In genomic region chr9:15837079-15837679, GRCh38 we compare ENCODE assay signal across 8 cellular contexts.
DNase-seq lines count a peak whose midpoint lies in the region; ATAC-seq and TF ChIP-seq lines count a peak whose summit lies in the region.

No MANE protein-coding gene starts in this region.

- H3K4me3 ChIP-seq in brain microvascular endothelial cell (ENCODE audit: low read depth, low read length) (no peak overlapping the region), kidney epithelial cell (ENCODE audit: low read depth, low read length) (no peak overlapping the region), tibial nerve (no peak overlapping the region)

- H3K27ac ChIP-seq in brain microvascular endothelial cell (no peak overlapping the region), tibial nerve (no peak overlapping the region)

- DNase-seq in activated CD4-positive, alpha-beta T cell treated with anti-CD3 and anti-CD28 coated beads for 24 hours (ENCODE audit: low read depth in 2 of 2), result peak; percentile 1 to 14
- DNase-seq in activated CD4-positive, alpha-beta T cell treated with anti-CD3 and anti-CD28 coated beads, Interleukin-2, amount 50 U/mL, for 1 hour, result no peak
- DNase-seq in NCI-H748 treated with DMSO at 0.1 percent for 48 hours (lab: John Stamatoyannopoulos, UW) (peak; percentile 64), brain microvascular endothelial cell (peak; percentile 42), kidney epithelial cell (ENCODE audit: low read depth) (peak; percentile 16), tibial nerve (ENCODE audit: low spot score in 2 of 2) (peak in 1 of 2 donors; percentile 32)

- H3K36me3 ChIP-seq in brain microvascular endothelial cell (replicated peaks) (no peaks in the 10 kb centered on the region), kidney epithelial cell (ENCODE audit: control insufficient read depth, insufficient read depth, low read length) (no peaks in the 10 kb centered on the region), tibial nerve (no peaks in the 10 kb centered on the region)

- no peaks in the 10 kb centered on the region for H3K9me3 ChIP-seq in tibial nerve

- in situ Hi-C loops in brain microvascular endothelial cell (cut with HindIII; ENCODE audit: low pct_ligation_motif_present, low sequenced_read_pairs), result no loop called here

- TF ChIP-seq EP300 in tibial nerve (IDR thresholded peaks at IDR 0.05), result no peak

- TF ChIP-seq CTCF in brain microvascular endothelial cell (IDR thresholded peaks at IDR 0.05; ENCODE audit: low read depth, low read length, missing control alignments) (peak; percentile 68), kidney epithelial cell (IDR thresholded peaks at IDR 0.05; ENCODE audit: insufficient read depth, low read length, poor library complexity, severe bottlenecking) (peak; percentile 57), tibial nerve (IDR thresholded peaks at IDR 0.05) (peak; percentile 45 to 63 (median 49))

- no peaks in the 10 kb centered on the region for H3K27me3 ChIP-seq in brain microvascular endothelial cell (replicated peaks)
- H3K27me3 ChIP-seq in kidney epithelial cell (ENCODE audit: control insufficient read depth, insufficient read depth, low read length), result no peaks in the 10 kb centered on the region
- H3K27me3 ChIP-seq in tibial nerve, result no peaks in the 10 kb centered on the region

- TF ChIP-seq POLR2A in tibial nerve (IDR thresholded peaks at IDR 0.05), result no peak

- ATAC-seq in GM19452 (IDR thresholded peaks at IDR 0.05; ENCODE audit: unreplicated experiment), result peak; percentile 88
- ATAC-seq in HG03457 (IDR thresholded peaks at IDR 0.05; ENCODE audit: unreplicated experiment), result peak; percentile 87

- 1 to 2% methylated on average over 4 of the region's 4 CpGs for WGBS in tibial nerve, 2 donors

- no peaks in the 10 kb centered on the region for H3K4me1 ChIP-seq in tibial nerve
